ENCODE assay signal across 2 cellular contexts in the genomic region with DNA sequence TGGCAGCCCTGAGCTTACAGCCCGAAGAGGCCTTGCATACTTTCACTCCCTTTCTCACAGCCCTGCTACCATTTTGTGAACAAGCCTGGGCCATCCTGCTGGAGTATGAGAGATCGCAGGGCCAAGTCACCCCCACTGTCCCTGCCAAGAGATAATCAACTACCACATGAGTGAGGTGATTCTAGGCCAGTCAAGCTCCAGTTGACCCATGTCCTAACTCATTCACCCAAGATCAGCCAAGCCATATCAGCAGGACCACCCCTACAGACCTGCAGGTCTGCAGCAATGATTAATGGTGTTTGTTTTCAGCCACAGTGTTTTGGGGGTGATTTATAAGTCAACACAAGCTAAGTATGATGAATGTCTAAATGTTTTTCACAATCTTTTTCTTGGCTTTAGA.
TF ChIP-seq lines count a peak whose summit lies in the region.

No MANE protein-coding gene starts in this region.

TF ChIP-seq in IMR-90, 13 proteins besides CTCF, POLR2A, EP300 and RAD21:
- TF ChIP-seq, protein P1, sequence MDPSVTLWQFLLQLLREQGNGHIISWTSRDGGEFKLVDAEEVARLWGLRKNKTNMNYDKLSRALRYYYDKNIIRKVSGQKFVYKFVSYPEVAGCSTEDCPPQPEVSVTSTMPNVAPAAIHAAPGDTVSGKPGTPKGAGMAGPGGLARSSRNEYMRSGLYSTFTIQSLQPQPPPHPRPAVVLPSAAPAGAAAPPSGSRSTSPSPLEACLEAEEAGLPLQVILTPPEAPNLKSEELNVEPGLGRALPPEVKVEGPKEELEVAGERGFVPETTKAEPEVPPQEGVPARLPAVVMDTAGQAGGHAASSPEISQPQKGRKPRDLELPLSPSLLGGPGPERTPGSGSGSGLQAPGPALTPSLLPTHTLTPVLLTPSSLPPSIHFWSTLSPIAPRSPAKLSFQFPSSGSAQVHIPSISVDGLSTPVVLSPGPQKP (IDR thresholded peaks at IDR 0.05; ENCODE audit: borderline replicate concordance, low read depth, low read length): no peak
- TF ChIP-seq CHD1 (IDR thresholded peaks at IDR 0.05; ENCODE audit: low read depth, low read length): no peak
- TF ChIP-seq MAFK (IDR thresholded peaks at IDR 0.05; ENCODE audit: low read depth, low read length): no peak
- no peak for TF ChIP-seq CEBPB (IDR thresholded peaks at IDR 0.05; ENCODE audit: low read depth, low read length)
- no peak for TF ChIP-seq NFE2L2 (IDR thresholded peaks at IDR 0.05; ENCODE audit: low read depth, low read length)
- TF ChIP-seq MXI1 (IDR thresholded peaks at IDR 0.05; ENCODE audit: borderline replicate concordance, low read depth, low read length): no peak
- TF ChIP-seq RCOR1 (IDR thresholded peaks at IDR 0.05; ENCODE audit: insufficient replicate concordance, low read length): no peak
- TF ChIP-seq RFX5 (IDR thresholded peaks at IDR 0.05; ENCODE audit: low read depth, low read length): no peak
- no peak for TF ChIP-seq SMC3 (IDR thresholded peaks at IDR 0.05; ENCODE audit: low read depth, low read length)
- TF ChIP-seq, protein P2, sequence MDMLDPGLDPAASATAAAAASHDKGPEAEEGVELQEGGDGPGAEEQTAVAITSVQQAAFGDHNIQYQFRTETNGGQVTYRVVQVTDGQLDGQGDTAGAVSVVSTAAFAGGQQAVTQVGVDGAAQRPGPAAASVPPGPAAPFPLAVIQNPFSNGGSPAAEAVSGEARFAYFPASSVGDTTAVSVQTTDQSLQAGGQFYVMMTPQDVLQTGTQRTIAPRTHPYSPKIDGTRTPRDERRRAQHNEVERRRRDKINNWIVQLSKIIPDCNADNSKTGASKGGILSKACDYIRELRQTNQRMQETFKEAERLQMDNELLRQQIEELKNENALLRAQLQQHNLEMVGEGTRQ (IDR thresholded peaks at IDR 0.05; ENCODE audit: low read depth, low read length): no peak
- no peak for TF ChIP-seq FOS (IDR thresholded peaks at IDR 0.05; ENCODE audit: low read depth, low read length)
- no peak for TF ChIP-seq MAZ (IDR thresholded peaks at IDR 0.05; ENCODE audit: borderline replicate concordance, low read depth, low read length)
- TF ChIP-seq BHLHE40 (IDR thresholded peaks at IDR 0.05; ENCODE audit: low read depth, low read length): no peak

TF ChIP-seq in endothelial cell of umbilical vein, 7 proteins besides CTCF, POLR2A, EP300 and RAD21:
- no peak for TF ChIP-seq POLR2AphosphoS5 (IDR thresholded peaks at IDR 0.05; ENCODE audit: insufficient read depth, low read depth, low read length)
- no peak for TF ChIP-seq EZH2 (IDR thresholded peaks at IDR 0.05; ENCODE audit: borderline replicate concordance, low read depth, low read length, severe bottlenecking)
- no peak for TF ChIP-seq MYC (IDR thresholded peaks at IDR 0.05; ENCODE audit: low read depth, low read length)
- no peak for TF ChIP-seq FOS (IDR thresholded peaks at IDR 0.05; ENCODE audit: borderline replicate concordance, insufficient read depth, low read length)
- TF ChIP-seq, protein P3, sequence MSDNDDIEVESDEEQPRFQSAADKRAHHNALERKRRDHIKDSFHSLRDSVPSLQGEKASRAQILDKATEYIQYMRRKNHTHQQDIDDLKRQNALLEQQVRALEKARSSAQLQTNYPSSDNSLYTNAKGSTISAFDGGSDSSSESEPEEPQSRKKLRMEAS (IDR thresholded peaks at IDR 0.05; ENCODE audit: insufficient read depth, insufficient read length): no peak
- TF ChIP-seq JUN (IDR thresholded peaks at IDR 0.05; ENCODE audit: borderline replicate concordance, insufficient read depth, insufficient read length, low read depth): no peak
- TF ChIP-seq GATA2 (IDR thresholded peaks at IDR 0.05; ENCODE audit: insufficient read depth, insufficient read length, low read depth, low read length): no peak
